In genomic region chr5:14818931-14819790, GRCh38 we compare ENCODE assay signal across 14 cellular contexts. TPM values are rescaled to one million over a fixed set of nuclear protein-coding genes. Genes with fewer than 3 reads are reported as not detected.
DNase-seq lines count a peak whose midpoint lies in the region; TF ChIP-seq lines count a peak whose summit lies in the region.
"Had no signal": no experiment of that assay in that cellular context is flagged by ENCODE, and none has a peak within 500 bp of the region (broad histone marks: within the 10 kb centered on the region; RNA-seq: fewer than 3 reads in every experiment).

No MANE protein-coding gene starts in this region.

- no peak overlapping the region for H3K9ac ChIP-seq in mammary epithelial cell (ENCODE audit: insufficient read depth, low read length)

- no peak overlapping the region for H3K4me3 ChIP-seq in mammary epithelial cell (replicated peaks in 1 of 3; ENCODE audit: insufficient read depth in 1 of 3, low read depth in 2 of 3, low read length in 3 of 3)
- H3K4me3 ChIP-seq in choroid plexus epithelial cell (ENCODE audit: low read depth, low read length), result no peak overlapping the region
- H3K4me3 ChIP-seq: lung had no signal

- no peak for TF ChIP-seq CTCF in MCF 10A (IDR thresholded peaks at IDR 0.05; ENCODE audit: unreplicated experiment)
- no peak for TF ChIP-seq CTCF in mammary epithelial cell (conservative IDR thresholded peaks at IDR 0.05 in 1 of 2, IDR thresholded peaks at IDR 0.05 in 1 of 2; ENCODE audit: extremely low read depth in 1 of 2, insufficient read depth in 1 of 2, low read depth in 1 of 2, low read length in 2 of 2)
- no peak for TF ChIP-seq CTCF in choroid plexus epithelial cell (conservative IDR thresholded peaks at IDR 0.05; ENCODE audit: low read depth, low read length)

- no peaks in the 10 kb centered on the region for H3K27me3 Mint-ChIP-seq in MCF 10A (ENCODE audit: insufficient read depth, unreplicated experiment)
- H3K27me3 Mint-ChIP-seq in stimulated activated naive CD8-positive, alpha-beta T cell treated with anti-CD3 and anti-CD28 coated beads, Interleukin-15, Interleukin-2, amounts not matched to agents 100 ng/mL and 50 ng/mL, for 24 hours, result no peaks in the 10 kb centered on the region
- H3K27me3 Mint-ChIP-seq: activated naive CD4-positive, alpha-beta T cell treated with anti-CD3 and anti-CD28 coated beads, Interleukin-2, amount 10 ng/mL, durations not matched to agents 7 days and 5 days had no signal

- H3K4me2 ChIP-seq in mammary epithelial cell (ENCODE audit: insufficient read depth, low read depth, low read length), result no peak overlapping the region

- H3K27ac ChIP-seq in mammary epithelial cell (ENCODE audit: insufficient read depth, low read depth, low read length), result no peak overlapping the region
- H3K27ac ChIP-seq: HL-60 had no signal

- POLR2A ChIA-PET in MCF 10A (lab: Yijun Ruan, JAX), result interaction anchor here (0.6 kb wide), 1 partner anchor 76 kb away, joined by 4 read pairs; no protein-coding TSS in a partner anchor

- H3K27me3 ChIP-seq in mammary epithelial cell (ENCODE audit: insufficient read depth, low read length), result no peaks in the 10 kb centered on the region

- BruUV-seq in MCF 10A (replicated peaks; lab: Mats Ljungman, UMichigan), result no TSS peak
- BruUV-seq in mammary epithelial cell (replicated peaks; lab: Mats Ljungman, UMichigan), result no TSS peak

- H3K9me3 Mint-ChIP-seq in MCF 10A (ENCODE audit: unreplicated experiment), result no peaks in the 10 kb centered on the region
- H3K9me3 Mint-ChIP-seq in stimulated activated naive CD8-positive, alpha-beta T cell treated with anti-CD3 and anti-CD28 coated beads, Interleukin-15, Interleukin-2, amounts not matched to agents 100 ng/mL and 50 ng/mL, for 24 hours, result no peaks in the 10 kb centered on the region
- H3K9me3 Mint-ChIP-seq: activated naive CD4-positive, alpha-beta T cell treated with anti-CD3 and anti-CD28 coated beads, Interleukin-2, amount 10 ng/mL, durations not matched to agents 7 days and 5 days had no signal

- DNase-seq in MCF 10A (ENCODE audit: unreplicated experiment) (peak; percentile 58), mammary epithelial cell (no peak), M059J (ENCODE audit: low read depth) (peak; percentile 80), choroid plexus epithelial cell (ENCODE audit: low read depth) (peak; percentile 27), cardiac septum (ENCODE audit: low spot score) (no peak), cerebellar nuclear complex (lab: John Stamatoyannopoulos, UW) (no peak)
- no peak for DNase-seq in activated naive CD4-positive, alpha-beta T cell treated with Interleukin-2 at 50 U/mL for 16 hours
- DNase-seq: activated CD4-positive, alpha-beta T cell treated with anti-CD3 and anti-CD28 coated beads, Interleukin-2, amount 50 U/mL, for 4 hours; activated naive CD4-positive, alpha-beta T cell treated with anti-CD3 and anti-CD28 coated beads, Interleukin-2, amount 10 ng/mL, durations not matched to agents 7 days and 5 days; central memory CD4-positive, alpha-beta T cell; stimulated activated CD4-positive, alpha-beta T cell treated with anti-CD3 and anti-CD28 coated beads, Interleukin-1b, Interleukin-23, amount 100 ng/mL, for 48 hours had no signal

- in situ Hi-C loops in mammary epithelial cell (cut with MboI; ENCODE audit: low sequenced_read_pairs in 2 of 2), result no loop called here

- dilution Hi-C loops in mammary epithelial cell (cut with HindIII; ENCODE audit: low sequenced_read_pairs), result no loop called here

- no peak overlapping the region for H3K4me3 Mint-ChIP-seq in MCF 10A (ENCODE audit: unreplicated experiment)
- no peak overlapping the region for H3K4me3 Mint-ChIP-seq in stimulated activated naive CD8-positive, alpha-beta T cell treated with anti-CD3 and anti-CD28 coated beads, Interleukin-15, Interleukin-2, amounts not matched to agents 100 ng/mL and 50 ng/mL, for 24 hours
- H3K4me3 Mint-ChIP-seq: activated naive CD4-positive, alpha-beta T cell treated with anti-CD3 and anti-CD28 coated beads, Interleukin-2, amount 10 ng/mL, durations not matched to agents 7 days and 5 days had no signal

- no peaks in the 10 kb centered on the region for H4K20me1 ChIP-seq in mammary epithelial cell (ENCODE audit: insufficient read depth, low read length)

- H3K27ac Mint-ChIP-seq in MCF 10A (ENCODE audit: low read depth, unreplicated experiment), result peak overlapping the region; percentile 81
- peak overlapping the region; percentile 49 for H3K27ac Mint-ChIP-seq in stimulated activated naive CD8-positive, alpha-beta T cell treated with anti-CD3 and anti-CD28 coated beads, Interleukin-15, Interleukin-2, amounts not matched to agents 100 ng/mL and 50 ng/mL, for 24 hours
- H3K27ac Mint-ChIP-seq: activated naive CD4-positive, alpha-beta T cell treated with anti-CD3 and anti-CD28 coated beads, Interleukin-2, amount 10 ng/mL, durations not matched to agents 7 days and 5 days had no signal

- over 99% methylated on average over 14 of the region's 14 CpGs for WGBS in mammary epithelial cell (ENCODE audit: low coverage, missing lambda C conversion rate)

- no peaks in the 10 kb centered on the region for H3K9me3 ChIP-seq in mammary epithelial cell (replicated peaks; ENCODE audit: insufficient read depth, low read length)

- H2AFZ ChIP-seq in mammary epithelial cell (ENCODE audit: low read depth, low read length), result no peak overlapping the region

- H3K79me2 ChIP-seq in mammary epithelial cell (ENCODE audit: insufficient read depth, low read length), result peaks cover 22% of the 10 kb centered on the region

- no peaks in the 10 kb centered on the region for H3K36me3 Mint-ChIP-seq in MCF 10A (ENCODE audit: insufficient read depth, unreplicated experiment)
- peaks cover 24% of the 10 kb centered on the region for H3K36me3 Mint-ChIP-seq in stimulated activated naive CD8-positive, alpha-beta T cell treated with anti-CD3 and anti-CD28 coated beads, Interleukin-15, Interleukin-2, amounts not matched to agents 100 ng/mL and 50 ng/mL, for 24 hours (ENCODE audit: low read depth)

- CTCF ChIA-PET in MCF 10A (lab: Yijun Ruan, JAX), result interaction anchor here (0.7 to 1.5 kb wide), 4 partner anchors 12 to 171 kb away, joined by 3 to 4 read pairs (median 4); no protein-coding TSS in a partner anchor
- CTCF ChIA-PET in mammary epithelial cell (lab: Charles Lee; ENCODE audit: low non-redundant PET), result no interaction called here

- H3K36me3 ChIP-seq in mammary epithelial cell (ENCODE audit: insufficient read depth, low read length), result no peaks in the 10 kb centered on the region

- peaks cover 21% of the 10 kb centered on the region for H3K4me1 Mint-ChIP-seq in MCF 10A (ENCODE audit: insufficient read depth, unreplicated experiment)
- peaks cover 80% of the 10 kb centered on the region for H3K4me1 Mint-ChIP-seq in stimulated activated naive CD8-positive, alpha-beta T cell treated with anti-CD3 and anti-CD28 coated beads, Interleukin-15, Interleukin-2, amounts not matched to agents 100 ng/mL and 50 ng/mL, for 24 hours (ENCODE audit: low read depth)

- intact Hi-C loops in MCF 10A (cut with micrococcal nuclease) (no loop called here), mammary epithelial cell (cut with micrococcal nuclease) (no loop called here), cardiac septum (cut with DNase I) (no loop called here)

- H3K4me1 ChIP-seq in mammary epithelial cell (ENCODE audit: insufficient read depth, low read length), result peaks cover 42% of the 10 kb centered on the region

RNA-seq across cellular contexts. Expression of gene ANKH, which starts 52.4 kb away (rescaled TPM):
- total RNA-seq in MCF 10A (2022), result 51.3 and 65.7 TPM in 2 replicates
- 100 to 1,000 TPM in 1 of 2 donors, 10 to 100 TPM in 1; 77.8 to 138 TPM for total RNA-seq in mammary epithelial cell
- 46.9 TPM for polyA plus RNA-seq in mammary epithelial cell
- polyA minus RNA-seq in mammary epithelial cell, result 193 TPM
- 5.4 and 20.8 TPM in 2 replicates for total RNA-seq in M059J (2014; rRNA removed; shearing (Covaris generic))
- total RNA-seq in cardiac septum, result 233 TPM

Comparison
In these comparisons a context has a peak if more than half of its experiments do, and no peak if none do; other contexts are left out.
1. DNase-seq: peak in MCF 10A (single experiment), M059J (single experiment) and choroid plexus epithelial cell (single experiment); none in mammary epithelial cell (single experiment), activated naive CD4-positive, alpha-beta T cell treated with Interleukin-2 at 50 U/mL for 16 hours (single experiment), cardiac septum (single experiment) and cerebellar nuclear complex (0 of 2).